ENCODE assay signal across 20 cellular contexts in the genomic region with DNA sequence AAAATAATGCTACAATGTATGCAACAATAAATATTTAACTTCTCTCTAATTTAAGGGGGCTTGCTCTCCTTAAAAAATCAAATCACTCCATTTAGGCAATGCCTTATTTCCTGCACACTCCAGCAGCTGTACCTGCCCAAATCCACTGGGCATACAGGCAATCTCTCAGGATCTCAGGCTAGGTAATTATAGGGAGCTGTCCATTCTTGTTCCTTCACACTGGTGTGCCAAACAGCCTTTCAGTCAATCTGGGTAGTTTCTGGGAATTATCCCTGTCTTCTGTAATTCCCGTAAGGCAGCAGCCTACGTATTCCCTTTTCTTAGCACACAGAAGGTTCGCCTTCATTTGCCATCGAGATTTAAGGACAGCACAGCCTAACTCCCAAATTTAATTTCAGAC.
"Had no signal": no experiment of that assay in that cellular context is flagged by ENCODE, and none has a peak within 500 bp of the region (broad histone marks: within the 10 kb centered on the region; RNA-seq: fewer than 3 reads in every experiment).

No MANE protein-coding gene starts in this region.

- H3K27ac ChIP-seq: hepatocyte, left ventricle myocardium inferior, lower lobe of right lung, psoas muscle, right lobe of liver, tibial artery, upper lobe of right lung, vagina had no signal

- H3K4me1 ChIP-seq: left ventricle myocardium inferior, lower lobe of right lung, psoas muscle, right lobe of liver, tibial artery, upper lobe of right lung, vagina had no signal

- ATAC-seq: left cardiac atrium; lower lobe of right lung; naive thymus-derived CD4-positive, alpha-beta T cell; psoas muscle; right lobe of liver; stimulated activated memory B cell treated with anti-CD40 and anti-IgM and Interleukin-4, amounts not matched to agents 10 μg/mL and 1 μg/mL and 100 μg/mL, for 72 hours; upper lobe of right lung had no signal

- H3K27me3 ChIP-seq: hepatocyte, right lobe of liver, tibial artery, upper lobe of right lung, vagina had no signal

- DNase-seq: dermis blood vessel endothelial cell; erythroblast; foreskin melanocyte; head of caudate nucleus; kidney; left cardiac atrium; left ventricle myocardium inferior; lower lobe of right lung; mesendoderm; naive thymus-derived CD4-positive, alpha-beta T cell; nephron progenitor cell; psoas muscle; retina; right lobe of liver; stimulated activated CD4-positive, alpha-beta T cell treated with anti-CD3 and anti-CD28 coated beads, Interleukin-4, amount 100 ng/mL, for 24 hours; tibial artery; upper lobe of right lung had no signal
